Comparison of ENCODE assay signal across 1 cellular context in the genomic region with DNA sequence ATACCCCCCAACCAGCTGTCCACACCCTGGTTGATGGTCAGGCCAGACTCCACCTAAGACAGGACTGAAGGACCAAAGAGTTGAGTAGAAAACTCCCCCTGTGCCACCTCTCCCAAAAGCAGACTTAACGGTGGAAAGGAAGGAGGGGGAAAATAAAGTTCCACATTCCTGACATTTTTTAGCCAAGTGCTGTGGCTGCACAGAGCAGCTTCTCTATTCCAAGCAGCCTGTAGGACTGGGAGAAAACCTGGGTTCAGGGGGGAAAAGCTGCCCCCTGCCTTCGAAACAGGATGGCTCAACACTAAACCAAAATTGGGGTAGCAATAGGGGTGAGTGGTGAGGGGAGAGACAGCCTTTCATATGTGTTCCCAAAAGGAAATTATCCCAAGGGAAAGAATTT.
TF ChIP-seq lines count a peak whose summit lies in the region.

No MANE protein-coding gene starts in this region.

TF ChIP-seq in HCT116, 20 proteins besides CTCF, POLR2A, EP300 and RAD21 (continued from another document):
- TF ChIP-seq TCF7L2 (IDR thresholded peaks at IDR 0.05; ENCODE audit: borderline replicate concordance, extremely low read depth, insufficient read depth, insufficient read length) (no peak), EZH2 (IDR thresholded peaks at IDR 0.05) (no peak), SRF (IDR thresholded peaks at IDR 0.05; ENCODE audit: low read depth) (no peak), ELF1 (IDR thresholded peaks at IDR 0.05; ENCODE audit: borderline replicate concordance, low read depth) (no peak)
TF ChIP-seq in HCT116: peak in this region for 0.
